In genomic region chr20:64053841-64054661, GRCh38 we compare ENCODE assay signal across 9 cellular contexts. TPM values are rescaled to one million over a fixed set of nuclear protein-coding genes. Genes with fewer than 3 reads are reported as not detected.
DNase-seq lines count a peak whose midpoint lies in the region; ATAC-seq and TF ChIP-seq lines count a peak whose summit lies in the region.
"Had no signal": no experiment of that assay in that cellular context is flagged by ENCODE, and none has a peak within 500 bp of the region (broad histone marks: within the 10 kb centered on the region; RNA-seq: fewer than 3 reads in every experiment).

No MANE protein-coding gene starts in this region.

- H3K36me3 ChIP-seq in SJCRH30: no peaks in the 10 kb centered on the region
- H3K36me3 ChIP-seq in heart left ventricle: no peaks in the 10 kb centered on the region
- no peaks in the 10 kb centered on the region for H3K36me3 ChIP-seq in naive thymus-derived CD4-positive, alpha-beta T cell (ENCODE audit: control insufficient read depth in 2 of 3, insufficient read depth in 3 of 3, low read length in 3 of 3)
- H3K36me3 ChIP-seq: neutrophil had no signal

- H3K27ac ChIP-seq in SJCRH30 (no peak overlapping the region; the same call in 1 of the 2 replicates), heart left ventricle (peak overlapping the region; percentile 75 to 98 (median 92)), substantia nigra (ENCODE audit: low read depth, low read length, poor library complexity, severe bottlenecking) (peak overlapping the region; percentile 12)
- no peak overlapping the region for H3K27ac ChIP-seq in naive thymus-derived CD4-positive, alpha-beta T cell (ENCODE audit: low read depth, low read length)
- H3K27ac ChIP-seq: neutrophil had no signal

- intact Hi-C loops in heart left ventricle (cut with DNase I): no loop called here
- intact Hi-C loops in naive thymus-derived CD4-positive, alpha-beta T cell (cut with micrococcal nuclease): no loop called here

- 27 to 41% (median 32%) methylated on average over 10 to 17 of the region's 17 CpGs for WGBS in heart left ventricle, 4 donors

- peak overlapping the region in 1 of 9 donors; percentile 42 for H3K27ac Mint-ChIP-seq in naive thymus-derived CD4-positive, alpha-beta T cell

- no peaks in the 10 kb centered on the region for H3K36me3 Mint-ChIP-seq in naive thymus-derived CD4-positive, alpha-beta T cell

- H3K4me1 ChIP-seq in SJCRH30 (peaks cover 52% of the 10 kb centered on the region), heart left ventricle (peaks cover 0 to 75% (median 42%) of the 10 kb centered on the region in 12 donors)
- peaks cover 0 to 16% of the 10 kb centered on the region in 2 donors for H3K4me1 ChIP-seq in naive thymus-derived CD4-positive, alpha-beta T cell (ENCODE audit: control insufficient read depth in 2 of 2, insufficient read depth in 2 of 2, low read length in 2 of 2)

- DNase-seq in DMS53 (lab: John Stamatoyannopoulos, UW) (peak; percentile 64), DMS53 treated with DMSO at 0.1 percent for 48 hours (lab: John Stamatoyannopoulos, UW; ENCODE audit: unreplicated experiment) (no peak), SJCRH30 (peak; percentile 81 to 84), heart left ventricle (peak; percentile 82 to 88 (median 87)), substantia nigra (lab: John Stamatoyannopoulos, UW) (peak in 4 of 49 donors; percentile 12 to 65 (median 26)), HCEC 1CT (no peak)
- no peak for DNase-seq in naive thymus-derived CD4-positive, alpha-beta T cell

- H3K9me3 ChIP-seq in SJCRH30 (replicated peaks) (no peaks in the 10 kb centered on the region), heart left ventricle (no peaks in the 10 kb centered on the region)
- H3K9me3 ChIP-seq in naive thymus-derived CD4-positive, alpha-beta T cell (ENCODE audit: control insufficient read depth in 2 of 3, low read length in 3 of 3): no peaks in the 10 kb centered on the region
- H3K9me3 ChIP-seq: neutrophil had no signal

- peak overlapping the region in 1 of 10 donors; percentile 45 for H3K4me3 Mint-ChIP-seq in naive thymus-derived CD4-positive, alpha-beta T cell

- H3K4me1 Mint-ChIP-seq in naive thymus-derived CD4-positive, alpha-beta T cell: peaks cover 0 to 22% (median 8%) of the 10 kb centered on the region in 7 donors

- H3K9me3 Mint-ChIP-seq in naive thymus-derived CD4-positive, alpha-beta T cell: no peaks in the 10 kb centered on the region

- no peak for TF ChIP-seq POLR2A in heart left ventricle (IDR thresholded peaks at IDR 0.05)

- H3K27me3 ChIP-seq in SJCRH30: peaks cover 18% of the 10 kb centered on the region
- peaks cover 0 to 42% (median 8%) of the 10 kb centered on the region in 9 donors for H3K27me3 ChIP-seq in heart left ventricle
- peaks cover 6 to 22% of the 10 kb centered on the region in 2 donors for H3K27me3 ChIP-seq in naive thymus-derived CD4-positive, alpha-beta T cell (ENCODE audit: control insufficient read depth in 2 of 2, insufficient read depth in 2 of 2, low read length in 2 of 2)

- CTCF ChIA-PET in naive thymus-derived CD4-positive, alpha-beta T cell (lab: Charles Lee): interaction anchor here (2.1 kb wide), 1 partner anchor 15 kb away, joined by 5 read pairs; no protein-coding TSS in a partner anchor

- TF ChIP-seq CTCF in heart left ventricle (IDR thresholded peaks at IDR 0.05): peak in 2 of 12 donors; percentile 13 to 23

- ATAC-seq in heart left ventricle: peak; percentile 33 to 62 (median 43)
- no peak for ATAC-seq in GM19035 (IDR thresholded peaks at IDR 0.05; ENCODE audit: unreplicated experiment)
- ATAC-seq in naive thymus-derived CD4-positive, alpha-beta T cell: no peak

- H3K4me3 ChIP-seq in SJCRH30 (peak overlapping the region; percentile 28), heart left ventricle (peak overlapping the region in 9 of 12 donors; percentile 15 to 42 (median 32))
- H3K4me3 ChIP-seq in naive thymus-derived CD4-positive, alpha-beta T cell (ENCODE audit: low read length): no peak overlapping the region

- peaks cover 5 to 18% (median 8%) of the 10 kb centered on the region in 5 donors for H3K27me3 Mint-ChIP-seq in naive thymus-derived CD4-positive, alpha-beta T cell

- POLR2A ChIA-PET in naive thymus-derived CD4-positive, alpha-beta T cell (lab: Charles Lee): interaction anchor here (1.0 to 1.7 kb wide), 4 partner anchors 9 to 24 kb away, joined by 3 to 5 read pairs (median 4); partner anchors contain the start of gene TCEA2

RNA-seq across cellular contexts. Expression of gene SOX18, which starts 4.6 kb away (rescaled TPM):
- total RNA-seq in SJCRH30 (2014; rRNA removed; shearing (Covaris generic)): 0.13 and 0.14 TPM in 2 replicates
- total RNA-seq in heart left ventricle: 10 to 100 TPM; 37.0 to 75.9 (median 50.7) TPM
- polyA plus RNA-seq in heart left ventricle: 10 to 100 TPM; 23.5 to 31.1 TPM
- total RNA-seq in naive thymus-derived CD4-positive, alpha-beta T cell: 1 to 10 TPM in 1 of 5 experiments, under 1 TPM in 1, not detected in 3; 0.20 to 1.7 TPM
- polyA plus RNA-seq in naive thymus-derived CD4-positive, alpha-beta T cell: not detected

RNA-seq across cellular contexts. Expression of gene TCEA2, which starts 8.9 kb away (rescaled TPM):
- 12.6 and 16.9 TPM in 2 replicates for total RNA-seq in SJCRH30 (2014; rRNA removed; shearing (Covaris generic))
- total RNA-seq in heart left ventricle: 10 to 100 TPM; 19.2 to 52.1 (median 42.9) TPM
- polyA plus RNA-seq in heart left ventricle: 10 to 100 TPM; 23.6 to 32.9 TPM
- total RNA-seq in naive thymus-derived CD4-positive, alpha-beta T cell: 10 to 100 TPM; 35.5 to 73.2 (median 47.3) TPM
- polyA plus RNA-seq in naive thymus-derived CD4-positive, alpha-beta T cell: 10 to 100 TPM; 22.2 to 33.2 TPM

RNA-seq across cellular contexts. Expression of gene C20orf204, which starts 18.1 kb away (rescaled TPM):
- total RNA-seq in SJCRH30 (2014; rRNA removed; shearing (Covaris generic)): 2.0 and 3.0 TPM in 2 replicates
- 1 to 10 TPM in 1 of 9 donors, under 1 TPM in 8; 0.16 to 1.2 (median 0.56) TPM for total RNA-seq in heart left ventricle
- under 1 TPM; 0.35 to 0.42 TPM for polyA plus RNA-seq in heart left ventricle
- 10 to 100 TPM in 3 of 5 experiments, 1 to 10 TPM in 2; 4.7 to 24.6 (median 12.5) TPM for total RNA-seq in naive thymus-derived CD4-positive, alpha-beta T cell
- under 1 TPM in 1 of 2 donors, not detected in 1; 0.39 TPM for polyA plus RNA-seq in naive thymus-derived CD4-positive, alpha-beta T cell

RNA-seq across cellular contexts. Expression of gene RGS19, which starts 25.3 kb away (rescaled TPM):
- total RNA-seq in SJCRH30 (2014; rRNA removed; shearing (Covaris generic)): 17.2 and 18.8 TPM in 2 replicates
- 10 to 100 TPM in 2 of 9 donors, 1 to 10 TPM in 7; 3.2 to 25.6 (median 5.3) TPM for total RNA-seq in heart left ventricle
- 1 to 10 TPM; 3.7 to 6.5 TPM for polyA plus RNA-seq in heart left ventricle
- total RNA-seq in naive thymus-derived CD4-positive, alpha-beta T cell: 10 to 100 TPM; 21.8 to 93.4 (median 23.6) TPM
- polyA plus RNA-seq in naive thymus-derived CD4-positive, alpha-beta T cell: 10 to 100 TPM; 55.2 to 66.8 TPM

RNA-seq across cellular contexts. Expression of gene OPRL1, which starts 25.8 kb away (rescaled TPM):
- 0.28 and 0.43 TPM in 2 replicates for total RNA-seq in SJCRH30 (2014; rRNA removed; shearing (Covaris generic))
- total RNA-seq in heart left ventricle: 1 to 10 TPM in 3 of 9 donors, under 1 TPM in 6; 0.18 to 1.9 (median 0.67) TPM
- polyA plus RNA-seq in heart left ventricle: under 1 TPM; 0.21 to 0.27 TPM
- 1 to 10 TPM in 3 of 5 experiments, under 1 TPM in 2; 0.75 to 6.1 (median 1.1) TPM for total RNA-seq in naive thymus-derived CD4-positive, alpha-beta T cell
- polyA plus RNA-seq in naive thymus-derived CD4-positive, alpha-beta T cell: 1 to 10 TPM in 1 of 2 donors, under 1 TPM in 1; 0.18 to 1.3 TPM

Comparison
In these comparisons a context has a peak if more than half of its experiments do, and no peak if none do; other contexts are left out.
1. DNase-seq: peak in DMS53 (single experiment), SJCRH30 (2 of 2) and heart left ventricle (5 of 5); none in DMS53 treated with DMSO at 0.1 percent for 48 hours (single experiment), naive thymus-derived CD4-positive, alpha-beta T cell (0 of 9) and HCEC 1CT (single experiment).
2. H3K27ac ChIP-seq: peak in heart left ventricle (12 of 12) and substantia nigra (single experiment); none in SJCRH30 (single experiment) and naive thymus-derived CD4-positive, alpha-beta T cell (single experiment).
3. ATAC-seq: peak in heart left ventricle (4 of 4); none in GM19035 (single experiment) and naive thymus-derived CD4-positive, alpha-beta T cell (single experiment).
4. RNA of gene SOX18, which starts 4.6 kb away (total RNA-seq): 37.0 to 75.9 TPM in heart left ventricle; 0.13 to 0.14 TPM in SJCRH30 and 0.20 to 1.7 TPM in naive thymus-derived CD4-positive, alpha-beta T cell; every median in the first group is over 10 times any median in the second.